In genomic region chr6:106141441-106142237, GRCh38 we compare ENCODE assay signal across 9 cellular contexts. TPM values are rescaled to one million over a fixed set of nuclear protein-coding genes. Genes with fewer than 3 reads are reported as not detected.
DNase-seq lines count a peak whose midpoint lies in the region; ATAC-seq, FAIRE-seq and TF ChIP-seq lines count a peak whose summit lies in the region.
"Had no signal": no experiment of that assay in that cellular context is flagged by ENCODE, and none has a peak within 500 bp of the region (broad histone marks: within the 10 kb centered on the region; RNA-seq: fewer than 3 reads in every experiment).

No MANE protein-coding gene starts in this region.

- peak overlapping the region; percentile 96 for H3K27ac Mint-ChIP-seq in activated CD8-positive, alpha-beta T cell treated with anti-CD3 and anti-CD28 coated beads for 36 hours

- H3K4me1 ChIP-seq in gastrocnemius medialis (peaks cover 0 to 11% of the 10 kb centered on the region in 2 donors), ascending aorta (no peaks in the 10 kb centered on the region)

- H3K27ac ChIP-seq in gastrocnemius medialis (no peak overlapping the region), ascending aorta (no peak overlapping the region)
- H3K27ac ChIP-seq: thoracic aorta had no signal

- intact Hi-C loops in activated CD8-positive, alpha-beta T cell treated with anti-CD3 and anti-CD28 coated beads for 36 hours (cut with micrococcal nuclease), result loop anchor here (1.0 to 2.0 kb wide), 3 partner anchors 39 to 45 kb away; no protein-coding TSS in a partner anchor
- intact Hi-C loops in gastrocnemius medialis (cut with DNase I; ENCODE audit: low total_unique reads), result no loop called here
- intact Hi-C loops in ascending aorta (cut with DNase I), result no loop called here
- intact Hi-C loops in Right ventricle myocardium inferior (cut with DNase I), result no loop called here

- in situ Hi-C loops in gastrocnemius medialis (cut with MboI; ENCODE audit: low sequenced_read_pairs in 4 of 4), result no loop called here

- ATAC-seq in GM19328 (IDR thresholded peaks at IDR 0.05; ENCODE audit: unreplicated experiment) (peak; percentile 82), HG03103 (IDR thresholded peaks at IDR 0.05; ENCODE audit: low read depth, unreplicated experiment) (peak; percentile 77), gastrocnemius medialis (peak; percentile 46 to 47), Right ventricle myocardium inferior (no peak)
- peak; percentile 89 for ATAC-seq in activated CD8-positive, alpha-beta T cell treated with anti-CD3 and anti-CD28 coated beads for 36 hours

- peak; percentile 96 for DNase-seq in activated CD8-positive, alpha-beta T cell treated with anti-CD3 and anti-CD28 coated beads for 36 hours
- DNase-seq in gastrocnemius medialis (no peak), ascending aorta (ENCODE audit: low spot score in 2 of 2) (no peak), H54 (ENCODE audit: insufficient read length, low spot score) (no peak), Right ventricle myocardium inferior (ENCODE audit: missing footprints) (no peak), NCI-H146 (lab: John Stamatoyannopoulos, UW) (no peak)

- H3K9me3 ChIP-seq in gastrocnemius medialis (no peaks in the 10 kb centered on the region), ascending aorta (no peaks in the 10 kb centered on the region)
- H3K9me3 ChIP-seq: thoracic aorta had no signal

- H3K4me1 Mint-ChIP-seq in activated CD8-positive, alpha-beta T cell treated with anti-CD3 and anti-CD28 coated beads for 36 hours (ENCODE audit: low read depth), result peaks cover 64% of the 10 kb centered on the region

- TF ChIP-seq POLR2A in gastrocnemius medialis (IDR thresholded peaks at IDR 0.05) (no peak), H54 (IDR thresholded peaks at IDR 0.05; ENCODE audit: low read depth, low read length) (no peak)

- CTCF ChIA-PET in activated CD8-positive, alpha-beta T cell treated with anti-CD3 and anti-CD28 coated beads for 36 hours (lab: Charles Lee), result interaction anchor here (1.0 to 3.4 kb wide), 15 partner anchors 10 to 149 kb away, joined by 3 to 28 read pairs (median 3); partner anchors contain the start of gene PRDM1

- H3K36me3 Mint-ChIP-seq in activated CD8-positive, alpha-beta T cell treated with anti-CD3 and anti-CD28 coated beads for 36 hours (ENCODE audit: low read depth), result no peaks in the 10 kb centered on the region

- no peak for FAIRE-seq in H54 (lab: Jason Lieb, UNC)

- no peak for TF ChIP-seq CTCF in activated CD8-positive, alpha-beta T cell treated with anti-CD3 and anti-CD28 coated beads for 36 hours (IDR thresholded peaks at IDR 0.05)
- TF ChIP-seq CTCF in gastrocnemius medialis (IDR thresholded peaks at IDR 0.05 in 4 of 5, conservative IDR thresholded peaks at IDR 0.05 in 1 of 5) (no peak), ascending aorta (IDR thresholded peaks at IDR 0.05) (no peak)

- peaks cover 2% of the 10 kb centered on the region for H3K27me3 Mint-ChIP-seq in activated CD8-positive, alpha-beta T cell treated with anti-CD3 and anti-CD28 coated beads for 36 hours

- peak overlapping the region; percentile 20 for H3K4me3 Mint-ChIP-seq in activated CD8-positive, alpha-beta T cell treated with anti-CD3 and anti-CD28 coated beads for 36 hours

- H3K4me3 ChIP-seq in gastrocnemius medialis, result no peak overlapping the region
- no peak overlapping the region for H3K4me3 ChIP-seq in ascending aorta
- H3K4me3 ChIP-seq: thoracic aorta had no signal

- no peaks in the 10 kb centered on the region for H3K27me3 ChIP-seq in gastrocnemius medialis
- H3K27me3 ChIP-seq in ascending aorta, result no peaks in the 10 kb centered on the region

- H3K9me3 Mint-ChIP-seq in activated CD8-positive, alpha-beta T cell treated with anti-CD3 and anti-CD28 coated beads for 36 hours, result no peaks in the 10 kb centered on the region

- POLR2A ChIA-PET in activated CD8-positive, alpha-beta T cell treated with anti-CD3 and anti-CD28 coated beads for 36 hours (lab: Charles Lee), result interaction anchor here (0.6 to 5.2 kb wide), 25 partner anchors 11 to 379 kb away, joined by 3 to 28 read pairs (median 4); no protein-coding TSS in a partner anchor

- no peaks in the 10 kb centered on the region for H3K36me3 ChIP-seq in gastrocnemius medialis
- H3K36me3 ChIP-seq in ascending aorta, result no peaks in the 10 kb centered on the region
- H3K36me3 ChIP-seq: thoracic aorta had no signal

RNA-seq across cellular contexts. Expression of gene PRDM1, which starts 55.5 kb away (rescaled TPM):
- total RNA-seq in activated CD8-positive, alpha-beta T cell treated with anti-CD3 and anti-CD28 coated beads for 36 hours, result 10 to 100 TPM; 24.6 to 24.7 TPM
- 1 to 10 TPM; 1.6 to 2.4 (median 1.9) TPM for total RNA-seq in gastrocnemius medialis
- 0.21 TPM for total RNA-seq in ascending aorta
- total RNA-seq in Right ventricle myocardium inferior, result 0.87 TPM

Comparison
In these comparisons a context has a peak if more than half of its experiments do, and no peak if none do; other contexts are left out.
1. RNA of gene PRDM1, which starts 55.5 kb away (total RNA-seq): 24.6 to 24.7 TPM in activated CD8-positive, alpha-beta T cell treated with anti-CD3 and anti-CD28 coated beads for 36 hours; 1.6 to 2.4 TPM in gastrocnemius medialis, 0.87 TPM in Right ventricle myocardium inferior (single experiment) and 0.21 TPM in ascending aorta (single experiment); every median in the first group is over 4 times any median in the second.